Comparison of ENCODE assay signal across 18 cellular contexts in the genomic region with DNA sequence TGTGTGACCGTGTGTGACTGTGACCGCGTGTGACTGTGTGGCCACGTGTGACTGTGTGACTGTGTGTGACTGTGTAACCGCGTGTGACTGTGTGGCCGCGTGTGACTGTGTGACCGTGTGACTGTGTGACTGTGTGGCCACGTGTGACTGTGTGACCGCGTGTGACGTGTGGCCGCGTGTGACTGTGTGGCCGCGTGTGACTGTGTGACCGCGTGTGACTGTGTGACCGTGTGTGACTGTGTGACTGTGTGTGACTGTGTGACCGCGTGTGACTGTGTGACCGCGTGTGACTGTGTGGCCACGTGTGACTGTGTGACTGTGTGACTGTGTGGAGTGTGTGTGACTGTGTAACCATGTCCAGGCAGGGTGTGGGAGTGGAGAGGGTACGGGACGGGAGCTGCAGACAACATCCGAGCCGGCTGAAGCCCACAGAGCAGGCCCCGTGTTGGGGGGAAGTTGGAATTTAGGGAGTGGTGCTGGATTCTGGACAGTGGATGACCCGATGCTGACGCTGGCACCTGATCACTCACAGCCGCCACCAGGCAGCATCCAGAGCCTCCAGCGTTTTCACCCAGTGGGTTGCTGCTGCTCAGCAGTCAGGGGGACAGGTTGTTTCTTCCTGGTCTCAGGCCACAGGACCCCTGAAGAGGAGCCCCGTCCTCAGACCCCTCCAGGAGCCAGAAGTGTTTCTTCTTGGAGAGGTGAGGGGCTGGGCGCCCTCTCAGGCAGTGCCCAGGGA.
"Had no signal": no experiment of that assay in that cellular context is flagged by ENCODE, and none has a peak within 500 bp of the region (broad histone marks: within the 10 kb centered on the region; RNA-seq: fewer than 3 reads in every experiment).

No MANE protein-coding gene starts in this region.

- FAIRE-seq: frontal cortex, islet of Langerhans had no signal

- H3K4me1 ChIP-seq: colonic mucosa, heart left ventricle, parathyroid adenoma, psoas muscle, sigmoid colon, uterus had no signal

- H3K27me3 ChIP-seq: colonic mucosa, uterus had no signal

- H2AFZ ChIP-seq: parathyroid adenoma had no signal

- H3K27ac ChIP-seq: colonic mucosa, heart left ventricle, parathyroid adenoma, psoas muscle, sigmoid colon, skin epidermis, uterus had no signal

- H3K79me2 ChIP-seq: parathyroid adenoma had no signal

- H3K9ac ChIP-seq: parathyroid adenoma had no signal

- H3K9me3 ChIP-seq: colonic mucosa, heart left ventricle, mucosa of descending colon, psoas muscle, sigmoid colon, uterus had no signal

- DNase-seq: cerebellar nuclear complex; colonic mucosa; dermis blood vessel endothelial cell; hippocampal formation; mammary epithelial cell; mucosa of descending colon; naive thymus-derived CD8-positive, alpha-beta T cell; occipital lobe; sigmoid colon; stimulated activated CD4-positive, alpha-beta T cell treated with anti-CD3 and anti-CD28 coated beads, Interleukin-12 subunit alpha, Interleukin-12 subunit beta, amount 100 ng/mL, for 4 hours; stimulated activated naive CD4-positive, alpha-beta T cell treated with Interleukin-2 at 50 U/mL for 16 hours; uterus had no signal

- H3K36me3 ChIP-seq: colonic mucosa, heart left ventricle, sigmoid colon, uterus had no signal

- H3K4me3 ChIP-seq: colonic mucosa, heart left ventricle, mucosa of descending colon, psoas muscle, sigmoid colon, skin epidermis, uterus had no signal
